Comparison of ENCODE assay signal across 8 cellular contexts in genomic region chrX:101462892-101463291, GRCh38. TPM values are rescaled to one million over a fixed set of nuclear protein-coding genes. Genes with fewer than 3 reads are reported as not detected.
DNase-seq lines count a peak whose midpoint lies in the region; ATAC-seq, FAIRE-seq and TF ChIP-seq lines count a peak whose summit lies in the region.

No MANE protein-coding gene starts in this region.

- H3K27ac ChIP-seq in brain microvascular endothelial cell: no peak overlapping the region
- no peak overlapping the region for H3K27ac ChIP-seq in pancreas

- intact Hi-C loops in pancreas (cut with DNase I): no loop called here

- H3K27me3 ChIP-seq in brain microvascular endothelial cell (replicated peaks) (no peaks in the 10 kb centered on the region), pancreas (no peaks in the 10 kb centered on the region)

- H3K4me3 ChIP-seq in brain microvascular endothelial cell (ENCODE audit: low read depth, low read length) (no peak overlapping the region), pancreas (no peak overlapping the region)

- H3K9me3 ChIP-seq in pancreas: no peaks in the 10 kb centered on the region

- in situ Hi-C loops in brain microvascular endothelial cell (cut with HindIII; ENCODE audit: low pct_ligation_motif_present, low sequenced_read_pairs): no loop called here

- no peaks in the 10 kb centered on the region for H3K4me1 ChIP-seq in pancreas

- H3K36me3 ChIP-seq in brain microvascular endothelial cell (replicated peaks) (no peaks in the 10 kb centered on the region), pancreas (no peaks in the 10 kb centered on the region)

- DNase-seq in NCI-H146 (lab: John Stamatoyannopoulos, UW) (peak; percentile 39), brain microvascular endothelial cell (peak; percentile 24), pancreas (no peak), hypothalamus (lab: John Stamatoyannopoulos, UW) (no peak), GM19240 (ENCODE audit: insufficient read length, low spot score) (no peak)
- no peak for DNase-seq in stimulated activated CD4-positive, alpha-beta T cell treated with anti-CD3 and anti-CD28 coated beads, Interleukin-4, amount 100 ng/mL, for 4 hours

- FAIRE-seq in pancreas (lab: Jason Lieb, UNC): no peak

- peak; percentile 51 for TF ChIP-seq CTCF in brain microvascular endothelial cell (IDR thresholded peaks at IDR 0.05; ENCODE audit: low read depth, low read length, missing control alignments)
- TF ChIP-seq CTCF in pancreas (IDR thresholded peaks at IDR 0.05): no peak

- 54 to 73% methylated on average over 3 of the region's 3 CpGs for WGBS in pancreas, 2 donors

- ATAC-seq in GM18511 (IDR thresholded peaks at IDR 0.05; ENCODE audit: unreplicated experiment): peak; percentile 69
- ATAC-seq in pancreas: peak in 3 of 4 donors; percentile 56 to 73 (median 68)
- no peak for ATAC-seq in GM21825 (IDR thresholded peaks at IDR 0.05; ENCODE audit: unreplicated experiment)

RNA-seq across cellular contexts. Expression of gene ARMCX4, which starts 22.4 kb away (rescaled TPM):
- 1 to 10 TPM; 3.2 to 9.4 (median 6.4) TPM for total RNA-seq in pancreas
- 10 to 100 TPM; 11.9 to 13.5 TPM for polyA plus RNA-seq in pancreas

RNA-seq across cellular contexts. Expression of gene HNRNPH2, which starts 54.9 kb away (rescaled TPM):
- total RNA-seq in pancreas: 10 to 100 TPM; 15.0 to 32.8 (median 23.3) TPM
- polyA plus RNA-seq in pancreas: 10 to 100 TPM; 16.2 to 42.5 TPM

RNA-seq across cellular contexts. Expression of gene GLA, which starts 55.2 kb away (rescaled TPM):
- 10 to 100 TPM in 1 of 6 donors, 1 to 10 TPM in 5; 5.1 to 12.8 (median 7.3) TPM for total RNA-seq in pancreas
- 10 to 100 TPM; 11.2 to 20.5 TPM for polyA plus RNA-seq in pancreas

Comparison
In these comparisons a context has a peak if more than half of its experiments do, and no peak if none do; other contexts are left out.
1. DNase-seq: peak in NCI-H146 (single experiment) and brain microvascular endothelial cell (single experiment); none in pancreas (0 of 6), hypothalamus (0 of 51), GM19240 (single experiment) and stimulated activated CD4-positive, alpha-beta T cell treated with anti-CD3 and anti-CD28 coated beads, Interleukin-4, amount 100 ng/mL, for 4 hours (0 of 2).